In genomic region chr10:15539262-15539661, GRCh38 we compare ENCODE assay signal across 22 cellular contexts.
"Had no signal": no experiment of that assay in that cellular context is flagged by ENCODE, and none has a peak within 500 bp of the region (broad histone marks: within the 10 kb centered on the region; RNA-seq: fewer than 3 reads in every experiment).

No MANE protein-coding gene starts in this region.

- H2AFZ ChIP-seq: hepatocyte had no signal

- H3K27me3 ChIP-seq: foreskin keratinocyte, gastroesophageal sphincter, heart left ventricle, hepatocyte, ovary, sigmoid colon, tibial nerve, upper lobe of left lung had no signal

- DNase-seq: effector CD4-positive, alpha-beta T cell; foreskin keratinocyte; heart left ventricle; kidney; natural killer cell; occipital lobe; ovary; posterior cingulate gyrus; psoas muscle; right cardiac atrium; sigmoid colon; stimulated activated CD4-positive, alpha-beta T cell treated with anti-CD3 and anti-CD28 coated beads, Interleukin-2, amount 100 ng/mL, for 24 hours; stimulated activated CD4-positive, alpha-beta T cell treated with anti-CD3 and anti-CD28 coated beads, Interleukin-4, amount 100 ng/mL, for 24 hours; stimulated activated naive CD4-positive, alpha-beta T cell treated with Interleukin-2 at 50 U/mL for 16 hours; substantia nigra; upper lobe of left lung had no signal

- H3K9me3 ChIP-seq: gastroesophageal sphincter, ovary, psoas muscle, thoracic aorta, upper lobe of left lung had no signal

- H3K36me3 ChIP-seq: heart left ventricle, ovary, sigmoid colon, tibial nerve, upper lobe of left lung had no signal

- H3K27ac ChIP-seq: foreskin keratinocyte, gastroesophageal sphincter, heart left ventricle, hepatocyte, ovary, psoas muscle, sigmoid colon, tibial nerve, upper lobe of left lung had no signal

- H3K4me2 ChIP-seq: hepatocyte had no signal

- H3K4me3 ChIP-seq: coronary artery, gastroesophageal sphincter, heart left ventricle, hepatocyte, lung, ovary, psoas muscle, sigmoid colon, thoracic aorta, tibial nerve, upper lobe of left lung had no signal

- H3K4me1 ChIP-seq: foreskin keratinocyte, gastroesophageal sphincter, heart left ventricle, psoas muscle, sigmoid colon, tibial nerve, upper lobe of left lung had no signal

- H3K79me2 ChIP-seq: hepatocyte had no signal
